ENCODE assay signal across 19 cellular contexts in the genomic region with DNA sequence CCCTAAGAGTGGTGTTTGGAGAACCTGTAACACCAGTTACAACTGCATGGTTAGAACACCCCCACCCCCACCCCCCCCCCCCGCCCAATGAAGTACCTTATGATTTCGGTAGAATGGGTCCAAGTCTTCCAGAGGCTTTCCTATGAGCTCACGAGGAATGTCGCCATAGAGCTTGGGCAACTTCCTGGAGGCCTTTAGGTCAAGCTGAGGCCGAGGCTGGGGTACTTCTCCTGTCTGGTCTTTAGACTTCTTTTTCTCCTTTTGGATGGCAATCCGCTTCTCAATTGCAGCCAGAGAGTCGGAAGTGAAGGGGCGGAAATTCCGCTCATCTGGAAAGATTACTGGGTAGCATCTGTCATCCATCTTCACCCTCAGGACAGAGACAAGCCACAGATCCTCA.
"Had no signal": no experiment of that assay in that cellular context is flagged by ENCODE, and none has a peak within 500 bp of the region (broad histone marks: within the 10 kb centered on the region; RNA-seq: fewer than 3 reads in every experiment).

No MANE protein-coding gene starts in this region.

- H3K4me3 Mint-ChIP-seq: IgD-negative memory B cell had no signal

- H3K27ac ChIP-seq: HL-60, SJSA1, SK-N-MC had no signal

- H3K4me1 Mint-ChIP-seq: IgD-negative memory B cell had no signal

- H3K36me3 ChIP-seq: SJSA1 had no signal

- DNase-seq: KBM-7, NCI-H1092, NCI-H1436, NCI-H187, NCI-H2029, NCI-H2081 treated with DMSO at 0.1 percent for 48 hours, NCI-H2171, NCI-H226, NCI-H446, NCI-H510A, NCI-H524 treated with DMSO at 0.1 percent for 48 hours, NCI-H69, NCI-H774, Right ventricle myocardium superior, SIG-M5 had no signal

- H3K4me1 ChIP-seq: SJSA1 had no signal

- H3K4me3 ChIP-seq: SJSA1, SK-N-MC had no signal

- H3K27me3 ChIP-seq: SJSA1 had no signal

- H3K36me3 Mint-ChIP-seq: IgD-negative memory B cell had no signal

- H3K9me3 ChIP-seq: SJSA1 had no signal

- H3K27ac Mint-ChIP-seq: IgD-negative memory B cell had no signal
